In genomic region chr9:122264360-122265264, GRCh38 we compare ENCODE assay signal across 8 cellular contexts.
A peak's percentile ranks its signal among the peaks of the same experiment; 100 is the strongest.
DNase-seq lines count a peak whose midpoint lies in the region; ATAC-seq and TF ChIP-seq lines count a peak whose summit lies in the region.

TSS of gene MRRF (plus strand) at chr9:122264882. CDS start at chr9:122270892, 6,010 bp downstream.
A gene with protein sequence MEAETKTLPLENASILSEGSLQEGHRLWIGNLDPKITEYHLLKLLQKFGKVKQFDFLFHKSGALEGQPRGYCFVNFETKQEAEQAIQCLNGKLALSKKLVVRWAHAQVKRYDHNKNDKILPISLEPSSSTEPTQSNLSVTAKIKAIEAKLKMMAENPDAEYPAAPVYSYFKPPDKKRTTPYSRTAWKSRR (minus strand): TSS chr9:122264840. CDS start chr9:122261492, 3,348 bp downstream.

- peak within 1 kb of the TSS; percentile 96 to 97 for H3K27ac ChIP-seq in mucosa of rectum (ENCODE audit: low read depth in 2 of 2, low read length in 2 of 2)

- peak; percentile 96 for TF ChIP-seq POLR2A in erythroblast (IDR thresholded peaks at IDR 0.05; ENCODE audit: low read length)

- peak within 1 kb of the TSS; percentile 91 to 98 for H3K4me3 ChIP-seq in mucosa of rectum (ENCODE audit: low read length in 2 of 2)

- DNase-seq in DMS 273 treated with DMSO at 0.1 percent for 48 hours (lab: John Stamatoyannopoulos, UW) (peak; percentile 57), HuH-7 (ENCODE audit: low spot score) (peak; percentile 69), OCI-M2 (lab: John Stamatoyannopoulos, UW; ENCODE audit: unreplicated experiment) (peak; percentile 57), erythroblast (lab: John Stamatoyannopoulos, UW) (peak; percentile 95 to 97)
- DNase-seq in activated T-cell treated with anti-CD3 and anti-CD28 coated beads, Interleukin-2, amount 50 U/mL, for 1 hour, result peak; percentile 94
- peak; percentile 82 for DNase-seq in stimulated activated CD8-positive, alpha-beta memory T cell treated with anti-CD3 and anti-CD28 coated beads, Interleukin-4, amount 100 ng/mL, for 4 hours (ENCODE audit: low read depth in 2 of 2, low spot score in 1 of 2)

- no peaks in the 10 kb centered on the region for H3K9me3 ChIP-seq in mucosa of rectum (ENCODE audit: control insufficient read depth in 2 of 2, low read length in 2 of 2)

- peak; percentile 83 for ATAC-seq in GM21515 (IDR thresholded peaks at IDR 0.05; ENCODE audit: unreplicated experiment)

- no peaks in the 10 kb centered on the region for H3K27me3 ChIP-seq in mucosa of rectum (ENCODE audit: control insufficient read depth in 2 of 2, insufficient read depth in 2 of 2, low read length in 2 of 2)

- peaks cover 20 to 26% of the 10 kb centered on the region in 2 donors for H3K4me1 ChIP-seq in mucosa of rectum (ENCODE audit: control insufficient read depth in 2 of 2, insufficient read depth in 2 of 2, low read length in 2 of 2)

- H3K9ac ChIP-seq in mucosa of rectum (ENCODE audit: low read depth in 1 of 2, low read length in 2 of 2), result peak within 1 kb of the TSS; percentile 89 to 96

- H3K36me3 ChIP-seq in mucosa of rectum (ENCODE audit: control insufficient read depth in 2 of 2, insufficient read depth in 2 of 2, low read length in 2 of 2), result peaks cover 13% of the 10 kb centered on the region in 2 donors

Comparison
In these comparisons a context has a peak if more than half of its experiments do, and no peak if none do; other contexts are left out.
1. Peak in every context shown above with its lines: DNase-seq, ATAC-seq, H3K4me3 ChIP-seq and H3K27ac ChIP-seq.